Comparison of ENCODE assay signal across 2 cellular contexts in genomic region chr11:62958547-62959071, GRCh38.
A peak's percentile ranks its signal among the peaks of the same experiment; 100 is the strongest.
TF ChIP-seq lines count a peak whose summit lies in the region.

No MANE protein-coding gene starts in this region.

TF ChIP-seq in K562, 482 proteins besides CTCF, POLR2A, EP300 and RAD21:
- TF ChIP-seq, protein P1, sequence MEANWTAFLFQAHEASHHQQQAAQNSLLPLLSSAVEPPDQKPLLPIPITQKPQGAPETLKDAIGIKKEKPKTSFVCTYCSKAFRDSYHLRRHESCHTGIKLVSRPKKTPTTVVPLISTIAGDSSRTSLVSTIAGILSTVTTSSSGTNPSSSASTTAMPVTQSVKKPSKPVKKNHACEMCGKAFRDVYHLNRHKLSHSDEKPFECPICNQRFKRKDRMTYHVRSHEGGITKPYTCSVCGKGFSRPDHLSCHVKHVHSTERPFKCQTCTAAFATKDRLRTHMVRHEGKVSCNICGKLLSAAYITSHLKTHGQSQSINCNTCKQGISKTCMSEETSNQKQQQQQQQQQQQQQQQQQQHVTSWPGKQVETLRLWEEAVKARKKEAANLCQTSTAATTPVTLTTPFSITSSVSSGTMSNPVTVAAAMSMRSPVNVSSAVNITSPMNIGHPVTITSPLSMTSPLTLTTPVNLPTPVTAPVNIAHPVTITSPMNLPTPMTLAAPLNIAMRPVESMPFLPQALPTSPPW (CRISPR knock-in tag; IDR thresholded peaks at IDR 0.05) = peak; percentile 41; the same call in 1 of the 2 replicates
- 0 out of 2 replicates have a peak, but pooled peaks have one; percentile 32 for TF ChIP-seq FOXJ2 (tag; IDR thresholded peaks at IDR 0.05)
- peak; percentile 53 for TF ChIP-seq MEIS2 (IDR thresholded peaks at IDR 0.05; ENCODE audit: partially characterized antibody)
- TF ChIP-seq BHLHE40 (IDR thresholded peaks at IDR 0.05; ENCODE audit: low read length) = peak; percentile 29; the same call in 1 of the 2 replicates
- TF ChIP-seq PBX2 (CRISPR knock-in tag; IDR thresholded peaks at IDR 0.05; ENCODE audit: low read depth) = no peak
- peak; percentile 88 for TF ChIP-seq PBX2 (tag; conservative IDR thresholded peaks at IDR 0.05; ENCODE audit: low read depth)
- TF ChIP-seq ZNF354B (CRISPR knock-in tag; IDR thresholded peaks at IDR 0.05) = no peak

TF ChIP-seq in GM23338, 12 proteins besides CTCF, POLR2A, EP300 and RAD21:
- TF ChIP-seq, protein P2, sequence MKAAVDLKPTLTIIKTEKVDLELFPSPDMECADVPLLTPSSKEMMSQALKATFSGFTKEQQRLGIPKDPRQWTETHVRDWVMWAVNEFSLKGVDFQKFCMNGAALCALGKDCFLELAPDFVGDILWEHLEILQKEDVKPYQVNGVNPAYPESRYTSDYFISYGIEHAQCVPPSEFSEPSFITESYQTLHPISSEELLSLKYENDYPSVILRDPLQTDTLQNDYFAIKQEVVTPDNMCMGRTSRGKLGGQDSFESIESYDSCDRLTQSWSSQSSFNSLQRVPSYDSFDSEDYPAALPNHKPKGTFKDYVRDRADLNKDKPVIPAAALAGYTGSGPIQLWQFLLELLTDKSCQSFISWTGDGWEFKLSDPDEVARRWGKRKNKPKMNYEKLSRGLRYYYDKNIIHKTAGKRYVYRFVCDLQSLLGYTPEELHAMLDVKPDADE (IDR thresholded peaks at IDR 0.05) = no peak
TF ChIP-seq in GM23338: peak in this region for 0.
